Comparison of ENCODE assay signal across 27 cellular contexts in the genomic region with DNA sequence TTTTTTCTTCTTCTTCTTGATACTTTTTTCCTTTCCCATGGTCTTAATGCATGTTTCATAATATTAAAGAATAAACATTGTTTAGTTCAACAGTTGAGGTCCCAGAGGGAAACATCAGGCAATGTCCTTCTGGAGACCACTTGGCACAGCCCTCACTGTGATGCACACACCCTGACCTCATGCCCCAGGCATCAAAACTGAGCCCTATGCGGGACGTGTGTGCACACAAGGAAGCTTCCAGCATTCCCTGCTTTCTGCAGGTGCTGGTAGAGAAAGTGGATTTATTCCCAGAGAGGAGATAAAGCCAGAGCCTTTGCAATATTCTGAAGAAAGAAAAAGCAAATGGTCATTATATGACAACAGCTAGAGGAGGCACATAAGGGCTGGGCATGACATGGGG.
"Had no signal": no experiment of that assay in that cellular context is flagged by ENCODE, and none has a peak within 500 bp of the region (broad histone marks: within the 10 kb centered on the region; RNA-seq: fewer than 3 reads in every experiment).

No MANE protein-coding gene starts in this region.

- H3K4me3 ChIP-seq: stomach, suprapubic skin, testis, thoracic aorta, thyroid gland, tibial artery, tibial nerve, transverse colon, upper lobe of left lung, upper lobe of right lung, uterus, vagina had no signal

- H3K9me3 ChIP-seq: stomach, suprapubic skin, testis, thoracic aorta, thyroid gland, tibial artery, tibial nerve, transverse colon, upper lobe of left lung, upper lobe of right lung, uterus, vagina had no signal

- H3K4me1 ChIP-seq: stomach, suprapubic skin, testis, thyroid gland, tibial nerve, transverse colon, upper lobe of left lung, upper lobe of right lung, uterus, vagina had no signal

- H3K27ac ChIP-seq: stomach, suprapubic skin, testis, thoracic aorta, thyroid gland, tibial artery, tibial nerve, transverse colon, upper lobe of left lung, upper lobe of right lung, uterus, vagina had no signal

- H3K4me1 Mint-ChIP-seq: stimulated activated effector memory CD8-positive, alpha-beta T cell treated with anti-CD3 and anti-CD28 coated beads, Interleukin-12 subunit alpha, Interleukin-12 subunit beta, amount 100 ng/mL, for 72 hours; stimulated activated memory B cell treated with anti-CD40 and anti-IgM and Interleukin-4, amounts not matched to agents 10 μg/mL and 1 μg/mL and 100 μg/mL, for 72 hours; stimulated activated naive CD8-positive, alpha-beta T cell treated with anti-CD3 and anti-CD28 coated beads, Interleukin-15, amount 100 ng/mL, for 72 hours had no signal

- H3K27ac Mint-ChIP-seq: stimulated activated effector memory CD8-positive, alpha-beta T cell treated with anti-CD3 and anti-CD28 coated beads, Interleukin-12 subunit alpha, Interleukin-12 subunit beta, amount 100 ng/mL, for 72 hours; stimulated activated memory B cell treated with anti-CD40 and anti-IgM and Interleukin-4, amounts not matched to agents 10 μg/mL and 1 μg/mL and 100 μg/mL, for 72 hours; stimulated activated naive B cell treated with anti-CD40 and anti-IgM and Interleukin-4, amounts not matched to agents 10 μg/mL and 1 μg/mL and 100 μg/mL, for 72 hours; stimulated activated naive CD8-positive, alpha-beta T cell treated with anti-CD3 and anti-CD28 coated beads, Interleukin-15, amount 100 ng/mL, for 72 hours; stimulated activated naive CD8-positive, alpha-beta T cell treated with anti-CD3 and anti-CD28 coated beads, Interleukin-15, Interleukin-2, amounts not matched to agents 100 ng/mL and 50 ng/mL, for 24 hours; type B pancreatic cell had no signal

- H3K36me3 ChIP-seq: stomach, suprapubic skin, thoracic aorta, thyroid gland, tibial artery, tibial nerve, transverse colon, upper lobe of left lung, upper lobe of right lung, uterus, vagina had no signal

- H3K36me3 Mint-ChIP-seq: stimulated activated effector memory CD8-positive, alpha-beta T cell treated with anti-CD3 and anti-CD28 coated beads, Interleukin-12 subunit alpha, Interleukin-12 subunit beta, amount 100 ng/mL, for 72 hours; stimulated activated memory B cell treated with anti-CD40 and anti-IgM and Interleukin-4, amounts not matched to agents 10 μg/mL and 1 μg/mL and 100 μg/mL, for 72 hours; stimulated activated naive B cell treated with anti-CD40 and anti-IgM and Interleukin-4, amounts not matched to agents 10 μg/mL and 1 μg/mL and 100 μg/mL, for 72 hours; type B pancreatic cell had no signal

- DNase-seq: stimulated activated CD4-positive, alpha-beta T cell treated with anti-CD3 and anti-CD28 coated beads, Interleukin-2, amount 100 ng/mL, for 48 hours; stimulated activated CD4-positive, alpha-beta T cell treated with anti-CD3 and anti-CD28 coated beads, Interleukin-4, amount 100 ng/mL, for 1 hour; stimulated activated CD4-positive, alpha-beta T cell treated with anti-CD3 and anti-CD28 coated beads, Interleukin-4, amount 100 ng/mL, for 24 hours; stimulated activated CD4-positive, alpha-beta T cell treated with anti-CD3 and anti-CD28 coated beads, Interleukin-4, amount 100 ng/mL, for 4 hours; stimulated activated CD8-positive, alpha-beta memory T cell treated with anti-CD3 and anti-CD28 coated beads, Interleukin-4, amount 100 ng/mL, for 48 hours; stimulated activated naive B cell treated with anti-CD40 and anti-IgM and Interleukin-4, amounts not matched to agents 10 μg/mL and 1 μg/mL and 100 μg/mL, for 72 hours; stimulated activated naive CD4-positive, alpha-beta T cell; stimulated activated naive CD4-positive, alpha-beta T cell treated with Interleukin-2 at 50 U/mL for 16 hours; stimulated activated naive CD8-positive, alpha-beta T cell treated with anti-CD3 and anti-CD28 coated beads, Interleukin-15, amount 100 ng/mL, for 72 hours; stimulated activated naive CD8-positive, alpha-beta T cell treated with anti-CD3 and anti-CD28 coated beads, Interleukin-15, Interleukin-2, amounts not matched to agents 100 U/mL and 50 U/mL, for 24 hours; stomach; substantia nigra; testis; thyroid gland; transverse colon; upper lobe of left lung; upper lobe of right lung; uterus had no signal

- H3K4me3 Mint-ChIP-seq: stimulated activated effector memory CD8-positive, alpha-beta T cell treated with anti-CD3 and anti-CD28 coated beads, Interleukin-12 subunit alpha, Interleukin-12 subunit beta, amount 100 ng/mL, for 72 hours; stimulated activated memory B cell treated with anti-CD40 and anti-IgM and Interleukin-4, amounts not matched to agents 10 μg/mL and 1 μg/mL and 100 μg/mL, for 72 hours; stimulated activated naive B cell treated with anti-CD40 and anti-IgM and Interleukin-4, amounts not matched to agents 10 μg/mL and 1 μg/mL and 100 μg/mL, for 72 hours; stimulated activated naive CD8-positive, alpha-beta T cell treated with anti-CD3 and anti-CD28 coated beads, Interleukin-15, amount 100 ng/mL, for 72 hours; stimulated activated naive CD8-positive, alpha-beta T cell treated with anti-CD3 and anti-CD28 coated beads, Interleukin-15, Interleukin-2, amounts not matched to agents 100 ng/mL and 50 ng/mL, for 24 hours; type B pancreatic cell had no signal

- H3K9me3 Mint-ChIP-seq: stimulated activated effector memory CD8-positive, alpha-beta T cell treated with anti-CD3 and anti-CD28 coated beads, Interleukin-12 subunit alpha, Interleukin-12 subunit beta, amount 100 ng/mL, for 72 hours; stimulated activated memory B cell treated with anti-CD40 and anti-IgM and Interleukin-4, amounts not matched to agents 10 μg/mL and 1 μg/mL and 100 μg/mL, for 72 hours; stimulated activated naive CD8-positive, alpha-beta T cell treated with anti-CD3 and anti-CD28 coated beads, Interleukin-15, amount 100 ng/mL, for 72 hours; stimulated activated naive CD8-positive, alpha-beta T cell treated with anti-CD3 and anti-CD28 coated beads, Interleukin-15, Interleukin-2, amounts not matched to agents 100 ng/mL and 50 ng/mL, for 24 hours had no signal

- H3K27me3 ChIP-seq: testis, thyroid gland, tibial artery, tibial nerve, transverse colon, upper lobe of left lung, upper lobe of right lung, uterus, vagina had no signal
